1 cellular context compared by ENCODE assay signal in genomic region chr10:110852255-110852896, GRCh38.
TF ChIP-seq lines count a peak whose summit lies in the region.

No MANE protein-coding gene starts in this region.

TF ChIP-seq in HepG2, 621 proteins besides CTCF, POLR2A, EP300 and RAD21 (continues in another document):
- no peak for TF ChIP-seq FOXA1 (IDR thresholded peaks at IDR 0.05)
- no peak for TF ChIP-seq FOXA1 (CRISPR knock-in tag; IDR thresholded peaks at IDR 0.05)
- TF ChIP-seq USF2 (IDR thresholded peaks at IDR 0.05; ENCODE audit: low read depth, low read length): peak; percentile 67
- TF ChIP-seq USF2 (CRISPR knock-in tag; IDR thresholded peaks at IDR 0.05; ENCODE audit: borderline replicate concordance): no peak
- TF ChIP-seq FUBP1 (CRISPR knock-in tag; IDR thresholded peaks at IDR 0.05; ENCODE audit: borderline replicate concordance): no peak
- no peak for TF ChIP-seq ZNF616 (CRISPR knock-in tag; IDR thresholded peaks at IDR 0.05; ENCODE audit: low read depth)
- no peak for TF ChIP-seq PRPF4 (IDR thresholded peaks at IDR 0.05; ENCODE audit: low read depth, low read length, poor library complexity, severe bottlenecking)
- no peak for TF ChIP-seq ZNF251 (CRISPR knock-in tag; IDR thresholded peaks at IDR 0.05)
- peak; percentile 40; the same call in 1 of the 2 replicates for TF ChIP-seq ESRRA (CRISPR knock-in tag; IDR thresholded peaks at IDR 0.05; ENCODE audit: low read depth)
- TF ChIP-seq ATRX (CRISPR knock-in tag; IDR thresholded peaks at IDR 0.05; ENCODE audit: borderline replicate concordance): no peak
- TF ChIP-seq MEIS1 (CRISPR knock-in tag; IDR thresholded peaks at IDR 0.05; ENCODE audit: borderline replicate concordance): no peak
- no peak for TF ChIP-seq TIGD3 (CRISPR knock-in tag; IDR thresholded peaks at IDR 0.05; ENCODE audit: borderline replicate concordance)
- no peak for TF ChIP-seq CAMTA2 (CRISPR knock-in tag; IDR thresholded peaks at IDR 0.05; ENCODE audit: borderline replicate concordance)
- no peak for TF ChIP-seq ZNF598 (CRISPR knock-in tag; IDR thresholded peaks at IDR 0.05; ENCODE audit: borderline replicate concordance)
- no peak for TF ChIP-seq LRRFIP1 (CRISPR knock-in tag; conservative IDR thresholded peaks at IDR 0.05)
- TF ChIP-seq TERF1 (CRISPR knock-in tag; IDR thresholded peaks at IDR 0.05): no peak
- TF ChIP-seq ATF7-NPFF (CRISPR knock-in tag; IDR thresholded peaks at IDR 0.05; ENCODE audit: low read depth): no peak
- no peak for TF ChIP-seq ATF1 (CRISPR knock-in tag; IDR thresholded peaks at IDR 0.05)
- no peak for TF ChIP-seq KLF16 (CRISPR knock-in tag; IDR thresholded peaks at IDR 0.05)
- no peak for TF ChIP-seq NR0B2 (CRISPR knock-in tag; IDR thresholded peaks at IDR 0.05)
- no peak for TF ChIP-seq POLR2AphosphoS5 (IDR thresholded peaks at IDR 0.05; ENCODE audit: low read depth, low read length)
- TF ChIP-seq ZNF556 (CRISPR knock-in tag; IDR thresholded peaks at IDR 0.05; ENCODE audit: borderline replicate concordance): 0 out of 2 replicates have a peak, but pooled peaks have one; percentile 28
- TF ChIP-seq ZGPAT (CRISPR knock-in tag; IDR thresholded peaks at IDR 0.05): no peak
- peak; percentile 65 for TF ChIP-seq ARID5B (CRISPR knock-in tag; IDR thresholded peaks at IDR 0.05)
- no peak for TF ChIP-seq ZNF691 (CRISPR knock-in tag; IDR thresholded peaks at IDR 0.05; ENCODE audit: borderline replicate concordance, low read depth)
- TF ChIP-seq ZNF775 (CRISPR knock-in tag; IDR thresholded peaks at IDR 0.05; ENCODE audit: borderline replicate concordance): no peak
- TF ChIP-seq ZBTB43 (CRISPR knock-in tag; conservative IDR thresholded peaks at IDR 0.05): no peak
- TF ChIP-seq MEIS2 (CRISPR knock-in tag; IDR thresholded peaks at IDR 0.05): no peak
- TF ChIP-seq ZNF850 (CRISPR knock-in tag; conservative IDR thresholded peaks at IDR 0.05): no peak
- no peak for TF ChIP-seq ARNT (IDR thresholded peaks at IDR 0.05)
- TF ChIP-seq ZNF644 (CRISPR knock-in tag; IDR thresholded peaks at IDR 0.05; ENCODE audit: low read depth): no peak
- TF ChIP-seq FOXK2 (IDR thresholded peaks at IDR 0.05): no peak
- TF ChIP-seq ZNF660 (CRISPR knock-in tag; IDR thresholded peaks at IDR 0.05; ENCODE audit: borderline replicate concordance, low read depth): no peak
- no peak for TF ChIP-seq ZNF567 (CRISPR knock-in tag; IDR thresholded peaks at IDR 0.05; ENCODE audit: borderline replicate concordance)
- no peak for TF ChIP-seq IKZF5 (CRISPR knock-in tag; IDR thresholded peaks at IDR 0.05)
- no peak for TF ChIP-seq CSRNP1 (CRISPR knock-in tag; IDR thresholded peaks at IDR 0.05)
- no peak for TF ChIP-seq ZNF496 (CRISPR knock-in tag; IDR thresholded peaks at IDR 0.05; ENCODE audit: insufficient replicate concordance)
- no peak for TF ChIP-seq ATF7 (IDR thresholded peaks at IDR 0.05)
- no peak for TF ChIP-seq ATF7 (CRISPR knock-in tag; IDR thresholded peaks at IDR 0.05)
- no peak for TF ChIP-seq ZNF652 (CRISPR knock-in tag; IDR thresholded peaks at IDR 0.05; ENCODE audit: borderline replicate concordance, low read depth)
